Comparison of ENCODE assay signal across 1 cellular context in genomic region chr20:10462516-10462915, GRCh38.
TF ChIP-seq lines count a peak whose summit lies in the region.

No MANE protein-coding gene starts in this region.

TF ChIP-seq in WTC11, 78 proteins besides CTCF, POLR2A, EP300 and RAD21 (continued from another document):
- TF ChIP-seq ZSCAN18 (CRISPR knock-in tag; IDR thresholded peaks at IDR 0.05) (no peak), JAZF1 (CRISPR knock-in tag; IDR thresholded peaks at IDR 0.05) (no peak), EMX1 (CRISPR knock-in tag; IDR thresholded peaks at IDR 0.05) (no peak), ARID4B (CRISPR knock-in tag; IDR thresholded peaks at IDR 0.05; ENCODE audit: borderline replicate concordance) (no peak), SOX15 (CRISPR knock-in tag; IDR thresholded peaks at IDR 0.05) (no peak), ATF3 (CRISPR knock-in tag; conservative IDR thresholded peaks at IDR 0.05) (no peak), MAX (CRISPR knock-in tag; IDR thresholded peaks at IDR 0.05) (no peak)
TF ChIP-seq in WTC11: peak in this region for 0.
